ENCODE assay signal across 1 cellular context in genomic region chr1:9428601-9429368, GRCh38.
TF ChIP-seq lines count a peak whose summit lies in the region.

No MANE protein-coding gene starts in this region.

TF ChIP-seq in HepG2, 621 proteins besides CTCF, POLR2A, EP300 and RAD21 (continued from another document and continues in another):
- no peak for TF ChIP-seq TRIM22 (IDR thresholded peaks at IDR 0.05)
- no peak for TF ChIP-seq CHD4 (IDR thresholded peaks at IDR 0.05; ENCODE audit: borderline replicate concordance, low read length)
- TF ChIP-seq WIZ (CRISPR knock-in tag; IDR thresholded peaks at IDR 0.05) = no peak
- TF ChIP-seq PATZ1 (CRISPR knock-in tag; IDR thresholded peaks at IDR 0.05) = 0 out of 2 replicates have a peak, but pooled peaks have one; percentile 35
- peak; percentile 54; the same call in 1 of the 2 replicates for TF ChIP-seq HDAC2 (CRISPR knock-in tag; IDR thresholded peaks at IDR 0.05)
- no peak for TF ChIP-seq GRHL1 (CRISPR knock-in tag; conservative IDR thresholded peaks at IDR 0.05)
- TF ChIP-seq SNAPC4 (CRISPR knock-in tag; IDR thresholded peaks at IDR 0.05) = 0 out of 2 replicates have a peak, but pooled peaks have one; percentile 49
- TF ChIP-seq ZFP82 (CRISPR knock-in tag; IDR thresholded peaks at IDR 0.05; ENCODE audit: borderline replicate concordance) = no peak
- no peak for TF ChIP-seq MLXIP (CRISPR knock-in tag; IDR thresholded peaks at IDR 0.05; ENCODE audit: borderline replicate concordance)
- TF ChIP-seq ZNF234 (CRISPR knock-in tag; conservative IDR thresholded peaks at IDR 0.05) = no peak
- TF ChIP-seq ZNF446 (CRISPR knock-in tag; IDR thresholded peaks at IDR 0.05) = no peak
- TF ChIP-seq TFDP1 (CRISPR knock-in tag; IDR thresholded peaks at IDR 0.05; ENCODE audit: borderline replicate concordance) = peak; percentile 98
- TF ChIP-seq ARNTL (CRISPR knock-in tag; IDR thresholded peaks at IDR 0.05) = 0 out of 2 replicates have a peak, but pooled peaks have one; percentile 26
- no peak for TF ChIP-seq ZNF207 (IDR thresholded peaks at IDR 0.05; ENCODE audit: borderline replicate concordance)
- TF ChIP-seq ZNF33B (CRISPR knock-in tag; IDR thresholded peaks at IDR 0.05) = peak; percentile 71; the same call in 1 of the 2 replicates
- no peak for TF ChIP-seq ZNF17 (CRISPR knock-in tag; IDR thresholded peaks at IDR 0.05)
- TF ChIP-seq SALL1 (CRISPR knock-in tag; IDR thresholded peaks at IDR 0.05) = peak; percentile 87
- TF ChIP-seq CBX1 (IDR thresholded peaks at IDR 0.05; ENCODE audit: low read depth) = peak; percentile 90
- no peak for TF ChIP-seq SATB2 (CRISPR knock-in tag; IDR thresholded peaks at IDR 0.05)
- no peak for TF ChIP-seq NKX3-1 (CRISPR knock-in tag; IDR thresholded peaks at IDR 0.05)
- no peak for TF ChIP-seq ZXDC (CRISPR knock-in tag; IDR thresholded peaks at IDR 0.05)
- no peak for TF ChIP-seq FUBP1 (CRISPR knock-in tag; IDR thresholded peaks at IDR 0.05; ENCODE audit: borderline replicate concordance)
- no peak; the same call in 1 of the 2 replicates for TF ChIP-seq KDM1A (CRISPR knock-in tag; IDR thresholded peaks at IDR 0.05)
- peak; percentile 64; the same call in 1 of the 2 replicates for TF ChIP-seq CBX5 (CRISPR knock-in tag; IDR thresholded peaks at IDR 0.05; ENCODE audit: borderline replicate concordance)
- no peak for TF ChIP-seq RCOR2 (CRISPR knock-in tag; IDR thresholded peaks at IDR 0.05)
- TF ChIP-seq HNF4A (CRISPR knock-in tag; IDR thresholded peaks at IDR 0.05) = no peak
- TF ChIP-seq FOXC1 (CRISPR knock-in tag; IDR thresholded peaks at IDR 0.05; ENCODE audit: borderline replicate concordance) = no peak
- peak; percentile 86 for TF ChIP-seq ZNF670 (CRISPR knock-in tag; IDR thresholded peaks at IDR 0.05; ENCODE audit: borderline replicate concordance)
- TF ChIP-seq MTF1 (CRISPR knock-in tag; IDR thresholded peaks at IDR 0.05) = no peak
- TF ChIP-seq ZNF770 (CRISPR knock-in tag; IDR thresholded peaks at IDR 0.05) = peak; percentile 47
- no peak for TF ChIP-seq TRIM24 (CRISPR knock-in tag; IDR thresholded peaks at IDR 0.05)
- no peak for TF ChIP-seq ATM (IDR thresholded peaks at IDR 0.05; ENCODE audit: borderline replicate concordance)
- no peak for TF ChIP-seq DNMT1 (CRISPR knock-in tag; IDR thresholded peaks at IDR 0.05)
- no peak for TF ChIP-seq ZMYM3 (CRISPR knock-in tag; IDR thresholded peaks at IDR 0.05)
- no peak for TF ChIP-seq ZNF773 (CRISPR knock-in tag; IDR thresholded peaks at IDR 0.05; ENCODE audit: borderline replicate concordance)
- TF ChIP-seq MED8 (CRISPR knock-in tag; IDR thresholded peaks at IDR 0.05; ENCODE audit: insufficient replicate concordance) = no peak
- TF ChIP-seq CREB1 (IDR thresholded peaks at IDR 0.05) = peak; percentile 100
- TF ChIP-seq CREB1 (CRISPR knock-in tag; IDR thresholded peaks at IDR 0.05) = peak; percentile 100
- peak; percentile 55; the same call in 1 of the 2 replicates for TF ChIP-seq KDM5B (CRISPR knock-in tag; IDR thresholded peaks at IDR 0.05; ENCODE audit: borderline replicate concordance)
